15 cellular contexts compared by ENCODE assay signal in the genomic region with DNA sequence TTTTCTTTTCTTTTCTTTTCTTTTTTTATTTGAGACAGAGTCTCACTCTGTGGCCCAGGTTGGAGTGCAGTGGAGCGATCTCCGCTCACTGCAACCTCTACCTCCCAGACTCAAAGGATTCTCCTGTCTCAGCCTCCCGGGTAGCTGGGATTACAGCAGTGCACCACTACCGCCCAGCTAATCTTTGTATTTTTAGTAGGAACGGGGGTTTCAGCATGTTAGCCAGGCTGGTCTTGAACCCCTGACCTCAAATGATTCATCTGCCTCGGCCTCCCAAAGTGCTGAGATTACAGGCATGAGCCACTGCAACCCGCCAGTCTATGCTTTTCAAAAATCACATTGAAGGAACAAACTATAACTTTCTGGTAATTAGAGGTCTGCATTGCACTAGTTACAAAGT. TPM values are rescaled to one million over a fixed set of nuclear protein-coding genes. Genes with fewer than 3 reads are reported as not detected.
DNase-seq lines count a peak whose midpoint lies in the region; ATAC-seq and TF ChIP-seq lines count a peak whose summit lies in the region.
"Had no signal": no experiment of that assay in that cellular context is flagged by ENCODE, and none has a peak within 500 bp of the region (broad histone marks: within the 10 kb centered on the region; RNA-seq: fewer than 3 reads in every experiment).

No MANE protein-coding gene starts in this region.

- H3K36me3 ChIP-seq in KOPT-K1 (ENCODE audit: insufficient read depth, low read length) = no peaks in the 10 kb centered on the region
- no peaks in the 10 kb centered on the region for H3K36me3 ChIP-seq in osteoblast (ENCODE audit: insufficient read depth, low read length)
- H3K36me3 ChIP-seq: HAP-1, right atrium auricular region, WERI-Rb-1 had no signal

- H3K9me3 Mint-ChIP-seq in Calu3 (ENCODE audit: low read depth, unreplicated experiment) (no peaks in the 10 kb centered on the region), brain (peaks cover 0 to 11% (median 4%) of the 10 kb centered on the region in 5 experiments)
- H3K9me3 Mint-ChIP-seq: activated naive CD8-positive, alpha-beta T cell treated with anti-CD3 and anti-CD28 coated beads, Interleukin-2, amount 10 ng/mL, durations not matched to agents 7 days and 5 days; naive thymus-derived CD8-positive, alpha-beta T cell had no signal

- intact Hi-C loops in Calu3 (cut with micrococcal nuclease; ENCODE audit: unreplicated experiment) = loop anchor here (5.0 kb wide), 2 partner anchors 57 to 92 kb away; no protein-coding TSS in a partner anchor

- peak overlapping the region; percentile 8 for H3K27ac ChIP-seq in KOPT-K1 (ENCODE audit: low read depth, low read length, poor library complexity, severe bottlenecking)
- no peak overlapping the region for H3K27ac ChIP-seq in osteoblast (ENCODE audit: low read depth, low read length)
- H3K27ac ChIP-seq: WERI-Rb-1 had no signal

- H2AFZ ChIP-seq in osteoblast (ENCODE audit: low read length) = no peak overlapping the region

- H3K4me1 ChIP-seq in osteoblast (ENCODE audit: insufficient read depth, low read length) = peaks cover 17% of the 10 kb centered on the region

- H3K27me3 ChIP-seq in osteoblast (ENCODE audit: insufficient read depth, low read length) = no peaks in the 10 kb centered on the region
- H3K27me3 ChIP-seq: right atrium auricular region had no signal

- ATAC-seq in GM18870 (IDR thresholded peaks at IDR 0.05; ENCODE audit: unreplicated experiment) (no peak), HG03108 (IDR thresholded peaks at IDR 0.05; ENCODE audit: unreplicated experiment) (no peak)
- ATAC-seq: naive thymus-derived CD8-positive, alpha-beta T cell had no signal

- H3K4me3 Mint-ChIP-seq in Calu3 (ENCODE audit: low read depth, unreplicated experiment) (peak overlapping the region; percentile 78), brain (peak overlapping the region; percentile 78 to 97 (median 92))

- H4K20me1 ChIP-seq in osteoblast (ENCODE audit: insufficient read depth, low read length) = peaks cover 17% of the 10 kb centered on the region

- DNase-seq in Calu3 (no peak), osteoblast (ENCODE audit: insufficient read length, low spot score, missing footprints) (no peak), retina (no peak), NCI-H2029 (lab: John Stamatoyannopoulos, UW) (no peak)
- DNase-seq: activated CD8-positive, alpha-beta memory T cell treated with anti-CD3 and anti-CD28 coated beads for 24 hours; activated naive CD8-positive, alpha-beta T cell treated with anti-CD3 and anti-CD28 coated beads, Interleukin-2, amount 10 ng/mL, durations not matched to agents 7 days and 5 days; naive thymus-derived CD8-positive, alpha-beta T cell; T-helper 1 cell; WERI-Rb-1 had no signal

- no peak overlapping the region for H3K4me3 ChIP-seq in osteoblast (ENCODE audit: insufficient read depth, low read length)
- H3K4me3 ChIP-seq: HAP-1, right atrium auricular region had no signal

- no TSS peak for BruUV-seq in Calu3 (replicated peaks; lab: Mats Ljungman, UMichigan)

- H3K36me3 Mint-ChIP-seq in Calu3 (ENCODE audit: insufficient read depth, unreplicated experiment) = peaks cover 28% of the 10 kb centered on the region
- H3K36me3 Mint-ChIP-seq in brain = peaks cover 23% of the 10 kb centered on the region

- H3K79me2 ChIP-seq in osteoblast (ENCODE audit: insufficient read depth, low read length) = peaks cover 51% of the 10 kb centered on the region

- peak overlapping the region; percentile 73 for H3K27ac Mint-ChIP-seq in Calu3 (ENCODE audit: unreplicated experiment)
- peak overlapping the region in 2 of 5 experiments; percentile 28 to 67 for H3K27ac Mint-ChIP-seq in brain
- H3K27ac Mint-ChIP-seq: activated naive CD8-positive, alpha-beta T cell treated with anti-CD3 and anti-CD28 coated beads, Interleukin-2, amount 10 ng/mL, durations not matched to agents 7 days and 5 days had no signal

- peak overlapping the region; percentile 97 for H3K4me2 ChIP-seq in osteoblast (ENCODE audit: insufficient read depth, low read length)

- TF ChIP-seq CTCF in Calu3 (IDR thresholded peaks at IDR 0.05; ENCODE audit: unreplicated experiment) (no peak), brain (conservative IDR thresholded peaks at IDR 0.05) (no peak), osteoblast (IDR thresholded peaks at IDR 0.05; ENCODE audit: extremely low read depth, low read depth, low read length) (no peak)

- peaks cover 12% of the 10 kb centered on the region for H3K9me3 ChIP-seq in KOPT-K1 (ENCODE audit: insufficient read depth, low read length, poor library complexity, severe bottlenecking)
- H3K9me3 ChIP-seq in osteoblast (ENCODE audit: low read depth, low read length) = no peaks in the 10 kb centered on the region
- H3K9me3 ChIP-seq: right atrium auricular region had no signal

- H3K27me3 Mint-ChIP-seq in Calu3 (ENCODE audit: unreplicated experiment) = no peaks in the 10 kb centered on the region
- peaks cover 4% of the 10 kb centered on the region for H3K27me3 Mint-ChIP-seq in brain
- H3K27me3 Mint-ChIP-seq: activated naive CD8-positive, alpha-beta T cell treated with anti-CD3 and anti-CD28 coated beads, Interleukin-2, amount 10 ng/mL, durations not matched to agents 7 days and 5 days; naive thymus-derived CD8-positive, alpha-beta T cell had no signal

- CTCF ChIA-PET in Calu3 (lab: Charles Lee) = interaction anchor here (0.6 to 1.3 kb wide), 3 partner anchors 54 to 141 kb away, joined by 3 to 9 read pairs (median 3); no protein-coding TSS in a partner anchor

- peaks cover 36% of the 10 kb centered on the region for H3K4me1 Mint-ChIP-seq in Calu3 (ENCODE audit: low read depth, unreplicated experiment)
- H3K4me1 Mint-ChIP-seq in brain = peaks cover 39% of the 10 kb centered on the region

RNA-seq across cellular contexts. Expression of a gene that starts 2.4 kb away (rescaled TPM):
- total RNA-seq in Calu3 (2022) (25.3 and 27.5 TPM in 2 replicates), osteoblast (13.8 and 14.1 TPM in 2 replicates)
- polyA plus RNA-seq in brain (ENCODE audit: insufficient read depth, low read depth, low replicate concordance) = 8.7 TPM
